In genomic region chr14:38469156-38469555, GRCh38 we compare ENCODE assay signal across 15 cellular contexts.
"Had no signal": no experiment of that assay in that cellular context is flagged by ENCODE, and none has a peak within 500 bp of the region (broad histone marks: within the 10 kb centered on the region; RNA-seq: fewer than 3 reads in every experiment).

No MANE protein-coding gene starts in this region.

- H3K27ac ChIP-seq: dorsolateral prefrontal cortex, hepatocyte, neural progenitor cell, parathyroid adenoma, tibial artery, uterus had no signal

- H3K4me1 ChIP-seq: neural progenitor cell, parathyroid adenoma, tibial artery, uterus had no signal

- H3K9me3 ChIP-seq: tibial artery, uterus had no signal

- ATAC-seq: stimulated activated effector memory CD8-positive, alpha-beta T cell treated with anti-CD3 and anti-CD28 coated beads, Interleukin-12 subunit alpha, Interleukin-12 subunit beta, amount 100 ng/mL, for 72 hours; T-helper 17 cell had no signal

- DNase-seq: activated B cell treated with CpG ODN at 0.5 μM for 24 hours; activated CD4-positive, alpha-beta T cell treated with anti-CD3 and anti-CD28 coated beads, Interleukin-2, amount 10 ng/mL, durations not matched to agents 24 days and 14 days; activated naive CD4-positive, alpha-beta T cell treated with anti-CD3 and anti-CD28 coated beads, Interleukin-2, amount 50 U/mL, for 16 hours; activated T-cell treated with anti-CD3 and anti-CD28 coated beads for 4 hours; amygdala; cerebellar nuclear complex; dorsolateral prefrontal cortex; retina; T-helper 17 cell; tibial artery; uterus had no signal

- H3K4me3 ChIP-seq: dorsolateral prefrontal cortex, hepatocyte, neural progenitor cell, tibial artery, uterus had no signal

- H3K36me3 ChIP-seq: neural progenitor cell, tibial artery, uterus had no signal

- H3K27me3 ChIP-seq: dorsolateral prefrontal cortex, hepatocyte, neural progenitor cell, tibial artery, uterus had no signal
